In the genomic region with DNA sequence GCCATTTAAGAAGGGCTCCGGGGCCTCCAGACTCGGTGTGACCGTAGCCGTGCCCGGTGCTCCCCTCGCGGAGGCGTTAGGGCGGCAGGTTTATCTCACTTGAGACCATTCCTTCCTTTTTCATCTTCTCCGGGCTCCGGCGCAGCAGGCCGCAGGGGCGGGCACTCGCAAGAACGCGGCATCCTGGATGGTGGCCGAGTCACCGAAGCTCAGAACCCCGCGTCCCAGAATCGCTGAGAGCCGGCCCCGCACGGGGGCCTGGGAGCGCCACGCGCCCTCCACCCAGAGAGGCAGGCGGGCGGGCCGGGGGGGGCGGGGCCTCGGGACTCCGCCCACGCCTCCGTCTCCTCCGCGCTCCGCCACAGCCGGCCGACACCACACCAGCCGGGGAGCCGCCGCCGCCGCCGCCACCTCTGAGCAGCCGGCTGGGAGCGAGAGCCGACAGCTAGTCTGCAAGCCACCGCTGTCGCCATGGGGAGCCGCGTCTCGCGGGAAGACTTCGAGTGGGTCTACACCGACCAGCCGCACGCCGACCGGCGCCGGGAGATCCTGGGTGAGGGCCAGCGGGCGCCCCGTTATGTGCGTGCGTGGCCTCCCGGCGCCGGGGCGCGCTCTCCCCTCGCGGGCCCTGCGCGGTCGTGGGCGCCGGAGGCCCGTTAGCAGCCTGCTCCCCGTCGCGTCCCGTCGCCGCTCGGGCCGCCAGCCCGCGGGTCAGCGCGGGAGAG, we compare ENCODE assay signal across 8 cellular contexts. TPM values are rescaled to one million over a fixed set of nuclear protein-coding genes. Genes with fewer than 3 reads are reported as not detected.
DNase-seq lines count a peak whose midpoint lies in the region; ATAC-seq and TF ChIP-seq lines count a peak whose summit lies in the region.

A gene (plus strand): TSS at position 375 of the 725 bp plus-strand sequence. CDS start 97 bp downstream, at position 472.

- TF ChIP-seq CTCF in GM13976 (IDR thresholded peaks at IDR 0.05; ENCODE audit: borderline replicate concordance, control extremely low read depth, extremely low read depth, insufficient read depth, missing control alignments) (no peak), heart right ventricle (IDR thresholded peaks at IDR 0.05) (no peak), progenitor cell of endocrine pancreas (IDR thresholded peaks at IDR 0.05; ENCODE audit: unreplicated experiment) (no peak), upper lobe of right lung (IDR thresholded peaks at IDR 0.05) (no peak)

- H3K4me1 Mint-ChIP-seq in T-cell: peaks cover 50 to 55% (median 53%) of the 10 kb centered on the region in 3 donors
- peaks cover 10% of the 10 kb centered on the region for H3K4me1 Mint-ChIP-seq in progenitor cell of endocrine pancreas (ENCODE audit: low read depth)

- H3K9me3 Mint-ChIP-seq in T-cell: no peaks in the 10 kb centered on the region
- no peaks in the 10 kb centered on the region for H3K9me3 Mint-ChIP-seq in progenitor cell of endocrine pancreas (ENCODE audit: low read depth)

- peak within 1 kb of the TSS; percentile 92 for H3K9ac ChIP-seq in adipocyte (ENCODE audit: low read length)

- H3K36me3 ChIP-seq in adipocyte (ENCODE audit: control insufficient read depth, insufficient read depth, low read length, severe bottlenecking): no peaks in the 10 kb centered on the region
- peaks cover 0 to 21% (median 0%) of the 10 kb centered on the region in 9 donors for H3K36me3 ChIP-seq in heart right ventricle
- H3K36me3 ChIP-seq in upper lobe of right lung: no peaks in the 10 kb centered on the region

- H3K27me3 ChIP-seq in adipocyte (replicated peaks; ENCODE audit: control insufficient read depth, insufficient read depth, low read length) (no peaks in the 10 kb centered on the region), heart right ventricle (no peaks in the 10 kb centered on the region), upper lobe of right lung (no peaks in the 10 kb centered on the region)

- 0% methylated on average over 76 to 94 of the region's 94 CpGs for WGBS in heart right ventricle, 2 donors

- peak; percentile 94 for DNase-seq in GM13976 (ENCODE audit: low spot score)
- DNase-seq in NCI-H1105 treated with DMSO at 0.1 percent for 48 hours (lab: John Stamatoyannopoulos, UW): peak; percentile 88
- peak; percentile 70 to 87 (median 80) for DNase-seq in T-cell
- DNase-seq in adipocyte (ENCODE audit: low read depth): peak; percentile 96
- DNase-seq in heart right ventricle: peak; percentile 77 to 83
- peak; percentile 63 for DNase-seq in progenitor cell of endocrine pancreas (ENCODE audit: low spot score, unreplicated experiment)
- DNase-seq in upper lobe of right lung: peak; percentile 93

- peak within 1 kb of the TSS; percentile 82 to 99 (median 96) for H3K27ac ChIP-seq in heart right ventricle
- H3K27ac ChIP-seq in upper lobe of right lung: peak within 1 kb of the TSS; percentile 94

- ATAC-seq in HG02759 (IDR thresholded peaks at IDR 0.05; ENCODE audit: unreplicated experiment) (peak; percentile 71), T-cell (replicated peaks in 1 of 4) (peak; percentile 84 to 90 (median 85)), heart right ventricle (peak; percentile 93 to 97 (median 94)), upper lobe of right lung (peak; percentile 96)

- intact Hi-C loops in heart right ventricle (cut with DNase I) (loop anchor here in 2 of 10 donors (10.0 kb wide), 2 partner anchors 72 to 252 kb away; a partner anchor contains a TSS), upper lobe of right lung (cut with DNase I) (no loop called here)

- peaks cover 3% of the 10 kb centered on the region for H3K36me3 Mint-ChIP-seq in T-cell
- H3K36me3 Mint-ChIP-seq in progenitor cell of endocrine pancreas (ENCODE audit: insufficient read depth): no peaks in the 10 kb centered on the region

- no peaks in the 10 kb centered on the region for H3K27me3 Mint-ChIP-seq in T-cell
- peaks cover 8% of the 10 kb centered on the region for H3K27me3 Mint-ChIP-seq in progenitor cell of endocrine pancreas

- H3K27ac Mint-ChIP-seq in T-cell: peak within 1 kb of the TSS; percentile 85 to 89
- H3K27ac Mint-ChIP-seq in progenitor cell of endocrine pancreas: peak within 1 kb of the TSS; percentile 81

- H3K4me3 ChIP-seq in adipocyte (ENCODE audit: low read length) (peak within 1 kb of the TSS; percentile 93), heart right ventricle (peak within 1 kb of the TSS; percentile 76 to 100 (median 92)), upper lobe of right lung (peak within 1 kb of the TSS; percentile 98)

- CTCF ChIA-PET in T-cell (lab: Charles Lee): interaction anchor here in 1 of 2 donors (0.6 to 1.2 kb wide), 4 partner anchors 10 to 1572 kb away, joined by 3 to 6 read pairs (median 4); no protein-coding TSS in a partner anchor

- POLR2A ChIA-PET in T-cell (lab: Charles Lee): interaction anchor here (0.6 to 0.7 kb wide), 8 partner anchors 9 to 143 kb away, joined by 3 to 9 read pairs (median 4); no protein-coding TSS in a partner anchor

- H3K9me3 ChIP-seq in adipocyte (ENCODE audit: control insufficient read depth, low read length) (no peaks in the 10 kb centered on the region), heart right ventricle (peaks cover 0 to 2% (median 0%) of the 10 kb centered on the region in 11 donors), upper lobe of right lung (no peaks in the 10 kb centered on the region)

- H3K4me3 Mint-ChIP-seq in T-cell: peak within 1 kb of the TSS; percentile 86 to 91 (median 89)
- H3K4me3 Mint-ChIP-seq in progenitor cell of endocrine pancreas (ENCODE audit: low read depth): peak within 1 kb of the TSS; percentile 80

- H3K4me1 ChIP-seq in adipocyte (ENCODE audit: control insufficient read depth, insufficient read depth, low read length): peaks cover 20% of the 10 kb centered on the region
- peaks cover 3 to 42% (median 24%) of the 10 kb centered on the region in 9 donors for H3K4me1 ChIP-seq in heart right ventricle
- H3K4me1 ChIP-seq in upper lobe of right lung: peaks cover 15% of the 10 kb centered on the region

- in situ Hi-C loops in GM13976 (cut with MboI; ENCODE audit: low sequenced_read_pairs, unreplicated experiment): no loop called here

RNA-seq across cellular contexts. Expression of the gene that starts here (rescaled TPM):
- total RNA-seq in T-cell (10 to 100 TPM; 40.0 to 52.3 (median 44.4) TPM), heart right ventricle (10 to 100 TPM; 33.1 to 79.4 (median 35.7) TPM), progenitor cell of endocrine pancreas (10.4 and 13.5 TPM in 2 replicates), upper lobe of right lung (76.7 TPM)
- polyA plus RNA-seq in heart right ventricle: 10 to 100 TPM; 33.2 to 48.5 TPM

Comparison
In these comparisons a context has a peak if more than half of its experiments do, and no peak if none do; other contexts are left out.
1. Peak in every context shown above with its lines: DNase-seq, ATAC-seq, H3K4me3 ChIP-seq and H3K27ac ChIP-seq.